Comparison of ENCODE assay signal across 8 cellular contexts in the genomic region with DNA sequence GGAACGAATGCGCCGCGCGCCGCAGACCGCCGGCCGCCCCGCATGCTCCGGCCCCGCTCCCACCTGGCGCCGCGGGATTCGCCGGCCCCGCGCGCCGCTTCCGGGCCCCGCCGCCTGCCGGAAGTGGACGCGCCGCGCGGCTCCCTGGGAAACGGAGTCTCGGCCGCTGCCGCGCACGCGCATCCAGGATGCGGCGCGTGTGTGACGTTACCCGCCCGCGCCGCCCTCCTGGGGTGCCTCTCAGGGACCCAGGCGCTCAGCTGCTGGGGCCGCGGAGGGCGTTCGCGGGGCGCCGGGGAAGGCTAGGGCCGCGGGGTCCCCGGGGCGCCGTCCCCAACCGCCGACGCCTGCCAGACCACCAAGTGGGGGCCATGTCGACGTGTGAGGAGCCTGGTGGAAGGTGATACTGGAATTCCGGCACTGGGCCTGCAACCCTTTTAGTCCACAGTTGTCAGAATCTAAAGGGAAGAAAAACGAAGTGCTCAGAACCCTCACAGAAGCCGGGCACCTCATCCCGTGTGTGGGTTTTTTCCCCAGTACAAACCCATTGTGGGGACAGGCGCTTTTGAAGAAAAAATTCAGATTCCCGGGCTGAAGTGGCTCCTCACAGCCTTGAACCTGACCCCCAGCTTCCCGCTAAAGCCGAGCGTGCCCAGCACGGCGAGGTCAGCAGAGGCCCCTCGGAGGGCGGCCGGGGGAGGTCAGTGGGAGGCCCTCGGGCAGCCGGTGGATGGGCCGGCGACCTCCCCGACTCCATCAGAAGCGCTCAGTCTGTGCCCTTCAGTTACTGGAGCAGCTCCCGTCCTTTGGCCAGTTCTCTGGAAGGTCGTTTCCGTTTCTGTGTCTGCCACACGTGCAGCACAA. TPM values are rescaled to one million over a fixed set of nuclear protein-coding genes. Genes with fewer than 3 reads are reported as not detected.
DNase-seq lines count a peak whose midpoint lies in the region; ATAC-seq and TF ChIP-seq lines count a peak whose summit lies in the region.

A gene with protein sequence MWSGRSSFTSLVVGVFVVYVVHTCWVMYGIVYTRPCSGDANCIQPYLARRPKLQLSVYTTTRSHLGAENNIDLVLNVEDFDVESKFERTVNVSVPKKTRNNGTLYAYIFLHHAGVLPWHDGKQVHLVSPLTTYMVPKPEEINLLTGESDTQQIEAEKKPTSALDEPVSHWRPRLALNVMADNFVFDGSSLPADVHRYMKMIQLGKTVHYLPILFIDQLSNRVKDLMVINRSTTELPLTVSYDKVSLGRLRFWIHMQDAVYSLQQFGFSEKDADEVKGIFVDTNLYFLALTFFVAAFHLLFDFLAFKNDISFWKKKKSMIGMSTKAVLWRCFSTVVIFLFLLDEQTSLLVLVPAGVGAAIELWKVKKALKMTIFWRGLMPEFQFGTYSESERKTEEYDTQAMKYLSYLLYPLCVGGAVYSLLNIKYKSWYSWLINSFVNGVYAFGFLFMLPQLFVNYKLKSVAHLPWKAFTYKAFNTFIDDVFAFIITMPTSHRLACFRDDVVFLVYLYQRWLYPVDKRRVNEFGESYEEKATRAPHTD (minus strand): TSS at position 125 of the 864 bp plus-strand sequence. CDS start 258 bp downstream, outside the sequence.

- H3K27me3 Mint-ChIP-seq in IgD-negative memory B cell, result no peaks in the 10 kb centered on the region

- TF ChIP-seq EP300 in esophagus muscularis mucosa (IDR thresholded peaks at IDR 0.05), result no peak

- peaks cover 11 to 35% (median 27%) of the 10 kb centered on the region in 3 donors for H3K4me1 Mint-ChIP-seq in IgD-negative memory B cell

- H3K4me3 ChIP-seq in esophagus muscularis mucosa (peak within 1 kb of the TSS; percentile 80 to 95 (median 92)), muscle layer of duodenum (ENCODE audit: low read depth in 1 of 2, low read length in 2 of 2) (peak within 1 kb of the TSS; percentile 84 to 89)

- TF ChIP-seq CTCF in esophagus muscularis mucosa (IDR thresholded peaks at IDR 0.05), result peak in 1 of 3 experiments; percentile 45

- H3K27ac ChIP-seq in esophagus muscularis mucosa (replicated peaks in 1 of 4) (peak within 1 kb of the TSS; percentile 83 to 92 (median 90)), muscle layer of duodenum (ENCODE audit: low read length) (peak within 1 kb of the TSS; percentile 80)

- no peaks in the 10 kb centered on the region for H3K9me3 ChIP-seq in esophagus muscularis mucosa
- no peaks in the 10 kb centered on the region for H3K9me3 ChIP-seq in muscle layer of duodenum (ENCODE audit: control insufficient read depth in 1 of 2, low read length in 2 of 2)

- peaks cover 18 to 36% (median 30%) of the 10 kb centered on the region in 4 donors for H3K4me1 ChIP-seq in esophagus muscularis mucosa
- H3K4me1 ChIP-seq in muscle layer of duodenum (ENCODE audit: control insufficient read depth in 1 of 2, insufficient read depth in 2 of 2, low read length in 2 of 2), result peaks cover 7 to 23% of the 10 kb centered on the region in 2 donors

- DNase-seq in DMS114 treated with DMSO at 0.1 percent for 48 hours (lab: John Stamatoyannopoulos, UW; ENCODE audit: unreplicated experiment) (peak; percentile 64), esophagus muscularis mucosa (ENCODE audit: extremely low spot score) (peak; percentile 95)
- DNase-seq in activated T-cell treated with anti-CD3 and anti-CD28 coated beads, Interleukin-2, amount 50 U/mL, for 48 hours, result peak; percentile 87 to 91
- peak; percentile 71 for DNase-seq in stimulated activated CD8-positive, alpha-beta memory T cell treated with anti-CD3 and anti-CD28 coated beads, Interleukin-7, amount 100 ng/mL, for 24 hours (ENCODE audit: low read depth)

- peak; percentile 70 for ATAC-seq in GM21529 (IDR thresholded peaks at IDR 0.05; ENCODE audit: unreplicated experiment)

- H3K27me3 ChIP-seq in esophagus muscularis mucosa (no peaks in the 10 kb centered on the region), muscle layer of duodenum (ENCODE audit: low read depth, low read length) (no peaks in the 10 kb centered on the region)

- H3K36me3 ChIP-seq in esophagus muscularis mucosa (peaks cover 24 to 33% (median 29%) of the 10 kb centered on the region in 4 donors), muscle layer of duodenum (ENCODE audit: control insufficient read depth in 1 of 2, insufficient read depth in 2 of 2, low read length in 2 of 2) (peaks cover 19% of the 10 kb centered on the region in 2 donors)

- peak; percentile 82 for TF ChIP-seq POLR2A in esophagus muscularis mucosa (IDR thresholded peaks at IDR 0.05; ENCODE audit: low read depth)

- H3K4me3 Mint-ChIP-seq in IgD-negative memory B cell, result peak within 1 kb of the TSS; percentile 88 to 94 (median 89)

- peak within 1 kb of the TSS; percentile 74 to 98 (median 88) for H3K27ac Mint-ChIP-seq in IgD-negative memory B cell

- peaks cover 4% of the 10 kb centered on the region for H3K36me3 Mint-ChIP-seq in IgD-negative memory B cell

- WGBS in esophagus muscularis mucosa, result 0% methylated on average over 23 of the region's 87 CpGs

- H3K9me3 Mint-ChIP-seq in IgD-negative memory B cell, result no peaks in the 10 kb centered on the region

- intact Hi-C loops in esophagus muscularis mucosa (cut with DNase I), result loop anchor here (10.0 kb wide), 2 partner anchors 300 to 460 kb away; partner anchors contain the start of gene NDUFS6

TF ChIP-seq in PFSK-1, 5 proteins besides CTCF, POLR2A, EP300 and RAD21:
- TF ChIP-seq TAF1 (IDR thresholded peaks at IDR 0.05; ENCODE audit: borderline replicate concordance, insufficient read depth, low read length) (peak; percentile 85; the same call in 1 of the 2 replicates), REST (IDR thresholded peaks at IDR 0.05; ENCODE audit: insufficient read depth in 1 of 2, low read depth in 2 of 2, low read length in 2 of 2) (0 out of 4 replicates have a peak, but pooled peaks of 1 of the 2 experiments have one; percentile 17), FOXP2 (optimal IDR thresholded peaks at IDR 0.05; ENCODE audit: borderline replicate concordance, extremely low read depth, extremely low read length, insufficient read depth) (peak; percentile 37), SIN3A (IDR thresholded peaks at IDR 0.05; ENCODE audit: borderline replicate concordance, insufficient read depth, low read length) (no peak), POLR2AphosphoS5 (IDR thresholded peaks at IDR 0.05; ENCODE audit: low read depth, low read length) (peak; percentile 78)

RNA-seq across cellular contexts. Expression of the gene that starts here (rescaled TPM):
- 25.7 TPM for polyA plus RNA-seq in IgD-negative memory B cell
- 91.5 TPM for polyA plus RNA-seq in PFSK-1 (2012; ENCODE audit: insufficient read length, low read depth)
- 100 to 1,000 TPM in 3 of 4 donors, 10 to 100 TPM in 1; 96.9 to 139 (median 126) TPM for total RNA-seq in esophagus muscularis mucosa

Comparison
In these comparisons a context has a peak if more than half of its experiments do, and no peak if none do; other contexts are left out.
1. Peak in every context shown above with its lines: DNase-seq, ATAC-seq, H3K4me3 ChIP-seq and H3K27ac ChIP-seq.